In genomic region chr4:24578364-24578763, GRCh38 we compare ENCODE assay signal across 14 cellular contexts. TPM values are rescaled to one million over a fixed set of nuclear protein-coding genes. Genes with fewer than 3 reads are reported as not detected.
DNase-seq lines count a peak whose midpoint lies in the region; ATAC-seq and TF ChIP-seq lines count a peak whose summit lies in the region.
"Had no signal": no experiment of that assay in that cellular context is flagged by ENCODE, and none has a peak within 500 bp of the region (broad histone marks: within the 10 kb centered on the region; RNA-seq: fewer than 3 reads in every experiment).

No MANE protein-coding gene starts in this region.

- H3K36me3 Mint-ChIP-seq in CD4-positive, alpha-beta memory T cell, result peaks cover 28 to 38% of the 10 kb centered on the region in 2 donors
- H3K36me3 Mint-ChIP-seq in GM23338 (ENCODE audit: low read depth), result peaks cover 84% of the 10 kb centered on the region
- H3K36me3 Mint-ChIP-seq in activated B cell treated with CpG ODN at 0.5 μM for 24 hours (ENCODE audit: low read depth), result peaks cover 56% of the 10 kb centered on the region
- H3K36me3 Mint-ChIP-seq in naive thymus-derived CD8-positive, alpha-beta T cell, result peaks cover 16 to 67% (median 23%) of the 10 kb centered on the region in 3 donors

- TF ChIP-seq CTCF in GM23338 (conservative IDR thresholded peaks at IDR 0.05; ENCODE audit: low read depth in 2 of 2) (no peak), activated B cell treated with CpG ODN at 0.5 μM for 24 hours (IDR thresholded peaks at IDR 0.05) (no peak)

- peaks cover 100% of the 10 kb centered on the region for H3K79me2 ChIP-seq in GM23338 (replicated peaks; ENCODE audit: insufficient read depth)

- peak overlapping the region in 7 of 8 donors; percentile 3 to 64 (median 54) for H3K4me3 Mint-ChIP-seq in CD4-positive, alpha-beta memory T cell
- H3K4me3 Mint-ChIP-seq in GM23338, result no peak overlapping the region
- H3K4me3 Mint-ChIP-seq in activated B cell treated with CpG ODN at 0.5 μM for 24 hours, result no peak overlapping the region
- H3K4me3 Mint-ChIP-seq in naive thymus-derived CD8-positive, alpha-beta T cell, result peak overlapping the region in 9 of 10 donors; percentile 6 to 71 (median 49)
- H3K4me3 Mint-ChIP-seq: nephron had no signal

- intact Hi-C loops in CD4-positive, alpha-beta memory T cell (cut with micrococcal nuclease), result loop anchor here (2.0 kb wide), 1 partner anchor 14 kb away; no protein-coding TSS in a partner anchor
- intact Hi-C loops in activated B cell treated with CpG ODN at 0.5 μM for 24 hours (cut with micrococcal nuclease), result no loop called here

- H3K4me1 ChIP-seq in CD4-positive, alpha-beta memory T cell (ENCODE audit: insufficient read depth, low read length), result peaks cover 78% of the 10 kb centered on the region
- H3K4me1 ChIP-seq in GM23338 (ENCODE audit: insufficient read depth), result peaks cover 66% of the 10 kb centered on the region

- no peak for DNase-seq in CD4-positive, alpha-beta memory T cell
- no peak for DNase-seq in GM23338 (ENCODE audit: low spot score)
- DNase-seq in activated B cell treated with CpG ODN at 0.5 μM for 24 hours, result no peak
- DNase-seq in naive thymus-derived CD8-positive, alpha-beta T cell, result no peak
- no peak for DNase-seq in DMS79 treated with DMSO at 0.1 percent for 48 hours (lab: John Stamatoyannopoulos, UW)
- no peak for DNase-seq in medulla oblongata (ENCODE audit: extremely low spot score)
- DNase-seq: brain microvascular endothelial cell, heart right ventricle, NCI-H1417, NCI-H510A treated with DMSO at 0.1 percent for 48 hours had no signal

- H3K27ac Mint-ChIP-seq in CD4-positive, alpha-beta memory T cell, result peak overlapping the region; percentile 2 to 75 (median 50)
- no peak overlapping the region for H3K27ac Mint-ChIP-seq in GM23338
- H3K27ac Mint-ChIP-seq in activated B cell treated with CpG ODN at 0.5 μM for 24 hours, result peak overlapping the region; percentile 15
- H3K27ac Mint-ChIP-seq in naive thymus-derived CD8-positive, alpha-beta T cell, result peak overlapping the region in 8 of 10 donors; percentile 21 to 87 (median 58)

- ATAC-seq in GM23338 (no peak), activated B cell treated with CpG ODN at 0.5 μM for 24 hours (ENCODE audit: low read depth) (peak; percentile 38), GM18867 (IDR thresholded peaks at IDR 0.05; ENCODE audit: unreplicated experiment) (no peak)
- ATAC-seq in naive thymus-derived CD8-positive, alpha-beta T cell, result no peak
- ATAC-seq: heart right ventricle had no signal

- no peaks in the 10 kb centered on the region for H3K9me2 ChIP-seq in GM23338 (ENCODE audit: insufficient read depth)

- H3K9me3 Mint-ChIP-seq in CD4-positive, alpha-beta memory T cell, result no peaks in the 10 kb centered on the region
- peaks cover 1% of the 10 kb centered on the region; the same call in 2 of the 3 replicates for H3K9me3 Mint-ChIP-seq in GM23338
- no peaks in the 10 kb centered on the region for H3K9me3 Mint-ChIP-seq in activated B cell treated with CpG ODN at 0.5 μM for 24 hours
- H3K9me3 Mint-ChIP-seq in naive thymus-derived CD8-positive, alpha-beta T cell, result no peaks in the 10 kb centered on the region
- H3K9me3 Mint-ChIP-seq: nephron had no signal

- H4K20me1 ChIP-seq in GM23338 (replicated peaks; ENCODE audit: insufficient read depth), result peaks cover 86% of the 10 kb centered on the region

- CTCF ChIA-PET in CD4-positive, alpha-beta memory T cell (lab: Charles Lee; ENCODE audit: partially characterized antibody), result no interaction called here
- CTCF ChIA-PET in activated B cell treated with CpG ODN at 0.5 μM for 24 hours (lab: Charles Lee), result no interaction called here

- H3K27me3 ChIP-seq in CD4-positive, alpha-beta memory T cell (ENCODE audit: insufficient read depth, low read length), result no peaks in the 10 kb centered on the region
- H3K27me3 ChIP-seq in GM23338 (ENCODE audit: insufficient read depth), result no peaks in the 10 kb centered on the region
- H3K27me3 ChIP-seq: brain microvascular endothelial cell, heart right ventricle, suprapubic skin had no signal

- POLR2A ChIA-PET in CD4-positive, alpha-beta memory T cell (lab: Charles Lee; ENCODE audit: partially characterized antibody), result no interaction called here
- POLR2A ChIA-PET in activated B cell treated with CpG ODN at 0.5 μM for 24 hours (lab: Charles Lee), result interaction anchor here (0.6 kb wide), 1 partner anchor 13 kb away, joined by 3 read pairs; no protein-coding TSS in a partner anchor
- POLR2A ChIA-PET in naive thymus-derived CD8-positive, alpha-beta T cell (lab: Charles Lee), result no interaction called here

- H2AFZ ChIP-seq in GM23338, result no peak overlapping the region

- H3K36me3 ChIP-seq in CD4-positive, alpha-beta memory T cell (ENCODE audit: insufficient read depth, low read length), result peaks cover 15% of the 10 kb centered on the region
- peaks cover 34% of the 10 kb centered on the region for H3K36me3 ChIP-seq in GM23338 (ENCODE audit: insufficient read depth)

- 0 out of 2 replicates have a peak, but pooled peaks cover 3% of the 10 kb centered on the region for H3F3A ChIP-seq in GM23338 (replicated peaks; ENCODE audit: low read depth)

- peaks cover 64 to 91% (median 78%) of the 10 kb centered on the region in 4 donors for H3K4me1 Mint-ChIP-seq in CD4-positive, alpha-beta memory T cell
- peaks cover 59% of the 10 kb centered on the region for H3K4me1 Mint-ChIP-seq in GM23338
- peaks cover 71% of the 10 kb centered on the region for H3K4me1 Mint-ChIP-seq in activated B cell treated with CpG ODN at 0.5 μM for 24 hours
- H3K4me1 Mint-ChIP-seq in naive thymus-derived CD8-positive, alpha-beta T cell, result peaks cover 29 to 90% (median 84%) of the 10 kb centered on the region in 4 donors

- no peak overlapping the region for H3K27ac ChIP-seq in CD4-positive, alpha-beta memory T cell (ENCODE audit: low read depth, low read length)
- peak overlapping the region; percentile 15; the same call in 1 of the 2 replicates for H3K27ac ChIP-seq in GM23338 (ENCODE audit: low read depth)
- H3K27ac ChIP-seq: brain microvascular endothelial cell, heart right ventricle, suprapubic skin had no signal

- peak overlapping the region; percentile 65 for H3K4me2 ChIP-seq in GM23338

- no peak overlapping the region for H3K4me3 ChIP-seq in CD4-positive, alpha-beta memory T cell (ENCODE audit: low read length in 2 of 2)
- H3K4me3 ChIP-seq in GM23338, result peak overlapping the region; percentile 18
- H3K4me3 ChIP-seq: HAP-1, heart right ventricle, suprapubic skin had no signal

- no peaks in the 10 kb centered on the region for H3K27me3 Mint-ChIP-seq in CD4-positive, alpha-beta memory T cell
- H3K27me3 Mint-ChIP-seq in GM23338 (ENCODE audit: insufficient read depth, low read depth, poor library complexity), result peaks cover 6% of the 10 kb centered on the region
- no peaks in the 10 kb centered on the region for H3K27me3 Mint-ChIP-seq in activated B cell treated with CpG ODN at 0.5 μM for 24 hours
- H3K27me3 Mint-ChIP-seq in naive thymus-derived CD8-positive, alpha-beta T cell, result no peaks in the 10 kb centered on the region

- H3K9me3 ChIP-seq in CD4-positive, alpha-beta memory T cell (ENCODE audit: control insufficient read depth in 1 of 2, low read length in 2 of 2), result no peaks in the 10 kb centered on the region
- H3K9me3 ChIP-seq: HAP-1, heart right ventricle, suprapubic skin had no signal

TF ChIP-seq in GM23338, 12 proteins besides CTCF, POLR2A, EP300 and RAD21 (continues in another document):
- no peak for TF ChIP-seq ZNF331 (CRISPR knock-in tag; IDR thresholded peaks at IDR 0.05; ENCODE audit: low read depth)
- TF ChIP-seq JUNB (IDR thresholded peaks at IDR 0.05; ENCODE audit: unreplicated experiment), result no peak
- TF ChIP-seq CREB1 (CRISPR knock-in tag; IDR thresholded peaks at IDR 0.05; ENCODE audit: low read depth), result no peak
- no peak for TF ChIP-seq STAT1 (IDR thresholded peaks at IDR 0.05; ENCODE audit: unreplicated experiment)
- no peak for TF ChIP-seq ETS1 (IDR thresholded peaks at IDR 0.05)
- no peak for TF ChIP-seq ZNF114 (CRISPR knock-in tag; IDR thresholded peaks at IDR 0.05)
- no peak for TF ChIP-seq NANOG (IDR thresholded peaks at IDR 0.05; ENCODE audit: borderline replicate concordance)
- no peak for TF ChIP-seq EZH2phosphoT487 (IDR thresholded peaks at IDR 0.05; ENCODE audit: unreplicated experiment)

RNA-seq across cellular contexts. Expression of gene DHX15, which starts 6.0 kb away (rescaled TPM):
- total RNA-seq in CD4-positive, alpha-beta memory T cell, result 100 to 1,000 TPM; 129 to 131 TPM
- 10 to 100 TPM; 33.3 to 60.5 TPM for polyA plus RNA-seq in CD4-positive, alpha-beta memory T cell
- 336 and 372 TPM in 2 replicates for total RNA-seq in GM23338 (2014; rRNA removed; shearing (Covaris generic))
- 226 and 229 TPM in 2 replicates for polyA plus RNA-seq in GM23338 (2016; fragmentation: Nextera tagmentation; extraction: Ambion mirVana)
- 145 and 163 TPM in 2 replicates for total RNA-seq in activated B cell treated with CpG ODN at 0.5 μM for 24 hours
- 100 to 1,000 TPM; 155 to 157 TPM for total RNA-seq in naive thymus-derived CD8-positive, alpha-beta T cell
- polyA plus RNA-seq in naive thymus-derived CD8-positive, alpha-beta T cell, result 10 to 100 TPM; 36.5 to 49.4 (median 38.0) TPM

Comparison
In these comparisons a context has a peak if more than half of its experiments do, and no peak if none do; other contexts are left out.
1. H3K4me3 Mint-ChIP-seq: peak in CD4-positive, alpha-beta memory T cell (7 of 8) and naive thymus-derived CD8-positive, alpha-beta T cell (9 of 10); none in GM23338 (single experiment) and activated B cell treated with CpG ODN at 0.5 μM for 24 hours (single experiment).